Comparison of ENCODE assay signal across 20 cellular contexts in genomic region chr4:149291463-149291862, GRCh38.
DNase-seq lines count a peak whose midpoint lies in the region; ATAC-seq and TF ChIP-seq lines count a peak whose summit lies in the region.
"Had no signal": no experiment of that assay in that cellular context is flagged by ENCODE, and none has a peak within 500 bp of the region (broad histone marks: within the 10 kb centered on the region; RNA-seq: fewer than 3 reads in every experiment).

No MANE protein-coding gene starts in this region.

- WGBS in SK-N-SH (ENCODE audit: low lambda C conversion rate), result 0% methylated on average over 1 of the region's 1 CpG
- 3 to 6% methylated on average over 1 of the region's 1 CpG for WGBS in heart right ventricle, 2 donors

- H3K9me2 ChIP-seq in SK-N-SH, result no peaks in the 10 kb centered on the region

- TF ChIP-seq RAD21 in SK-N-SH (IDR thresholded peaks at IDR 0.05; ENCODE audit: low read length), result no peak

- CTCF ChIA-PET in SK-N-SH (lab: Yijun Ruan, JAX), result no interaction called here

- H3F3A ChIP-seq in SK-N-SH (replicated peaks; ENCODE audit: insufficient read depth), result no peaks in the 10 kb centered on the region

- no peaks in the 10 kb centered on the region; a peak in 2 of 4 replicates for H3K4me1 ChIP-seq in SK-N-SH (ENCODE audit: control insufficient read depth in 1 of 2, insufficient read depth in 2 of 2, low read depth in 1 of 2, low read length in 1 of 2)
- H3K4me1 ChIP-seq in heart right ventricle, result peaks cover 0 to 23% (median 0%) of the 10 kb centered on the region in 9 donors

- no peaks in the 10 kb centered on the region for H3K79me2 ChIP-seq in SK-N-SH (ENCODE audit: insufficient read depth)

- H3K27me3 Mint-ChIP-seq in osteocyte (ENCODE audit: unreplicated experiment), result no peaks in the 10 kb centered on the region
- H3K27me3 Mint-ChIP-seq: activated naive CD8-positive, alpha-beta T cell treated with anti-CD3 and anti-CD28 coated beads, Interleukin-2, amount 10 ng/mL, durations not matched to agents 7 days and 5 days had no signal

- no peak overlapping the region for H3K4me2 ChIP-seq in SK-N-SH

- TF ChIP-seq EP300 in SK-N-SH (IDR thresholded peaks at IDR 0.05; ENCODE audit: borderline replicate concordance in 1 of 2, low read depth in 1 of 2, low read length in 1 of 2), result no peak

- H3K4me1 Mint-ChIP-seq in osteocyte (ENCODE audit: unreplicated experiment), result no peaks in the 10 kb centered on the region
- H3K4me1 Mint-ChIP-seq: activated naive CD8-positive, alpha-beta T cell treated with anti-CD3 and anti-CD28 coated beads, Interleukin-2, amount 10 ng/mL, durations not matched to agents 7 days and 5 days had no signal

- H3K27me3 ChIP-seq in SK-N-SH (ENCODE audit: insufficient read depth) (no peaks in the 10 kb centered on the region), heart right ventricle (no peaks in the 10 kb centered on the region)

- ATAC-seq in SK-N-SH treated with all-trans-retinoic acid at 6 μM for 48 hours (no peak), heart right ventricle (peak in 2 of 8 donors; percentile 41 to 62)
- ATAC-seq: CD8-positive, alpha-beta T cell had no signal

- H3K36me3 Mint-ChIP-seq in osteocyte (ENCODE audit: unreplicated experiment), result no peaks in the 10 kb centered on the region
- H3K36me3 Mint-ChIP-seq: activated naive CD8-positive, alpha-beta T cell treated with anti-CD3 and anti-CD28 coated beads, Interleukin-2, amount 10 ng/mL, durations not matched to agents 7 days and 5 days; CD8-positive, alpha-beta T cell had no signal

- no peak overlapping the region for H3K27ac ChIP-seq in SK-N-SH (ENCODE audit: low read depth in 2 of 2, low read length in 1 of 2)
- peak overlapping the region in 1 of 10 donors; percentile 36 for H3K27ac ChIP-seq in heart right ventricle
- H3K27ac ChIP-seq: HL-60, thoracic aorta had no signal

- no peak overlapping the region for H3K4me3 ChIP-seq in SK-N-SH (ENCODE audit: low read depth in 2 of 2, low read length in 1 of 2)
- no peak overlapping the region for H3K4me3 ChIP-seq in heart right ventricle
- H3K4me3 ChIP-seq: thoracic aorta had no signal

- POLR2A ChIA-PET in SK-N-SH (lab: Yijun Ruan, JAX), result no interaction called here

- H3K4me3 Mint-ChIP-seq in osteocyte (ENCODE audit: unreplicated experiment), result no peak overlapping the region
- H3K4me3 Mint-ChIP-seq: activated naive CD8-positive, alpha-beta T cell treated with anti-CD3 and anti-CD28 coated beads, Interleukin-2, amount 10 ng/mL, durations not matched to agents 7 days and 5 days; CD8-positive, alpha-beta T cell had no signal

- H3K9ac ChIP-seq in SK-N-SH, result no peak overlapping the region

- TF ChIP-seq CTCF in SK-N-SH (IDR thresholded peaks at IDR 0.05) (no peak), heart right ventricle (IDR thresholded peaks at IDR 0.05) (no peak), osteocyte (IDR thresholded peaks at IDR 0.05) (no peak)

- intact Hi-C loops in heart right ventricle (cut with DNase I), result no loop called here

- no peaks in the 10 kb centered on the region for H4K20me1 ChIP-seq in SK-N-SH (ENCODE audit: insufficient read depth)

- in situ Hi-C loops in KBM-7 (cut with MboI; ENCODE audit: low pct_unique_long_range_greater_than_20kb, low sequenced_read_pairs), result no loop called here

- H3K9me3 Mint-ChIP-seq in osteocyte (ENCODE audit: unreplicated experiment), result no peaks in the 10 kb centered on the region
- H3K9me3 Mint-ChIP-seq: activated naive CD8-positive, alpha-beta T cell treated with anti-CD3 and anti-CD28 coated beads, Interleukin-2, amount 10 ng/mL, durations not matched to agents 7 days and 5 days; CD8-positive, alpha-beta T cell had no signal

- H2AFZ ChIP-seq in SK-N-SH (ENCODE audit: low read depth), result no peak overlapping the region

- H3K27ac Mint-ChIP-seq in osteocyte (ENCODE audit: unreplicated experiment), result no peak overlapping the region
- H3K27ac Mint-ChIP-seq: activated naive CD8-positive, alpha-beta T cell treated with anti-CD3 and anti-CD28 coated beads, Interleukin-2, amount 10 ng/mL, durations not matched to agents 7 days and 5 days; CD8-positive, alpha-beta T cell had no signal

- DNase-seq in SK-N-SH, result no peak
- DNase-seq in brain pericyte (ENCODE audit: low read depth, low spot score), result peak; percentile 3
- peak; percentile 44 to 65 for DNase-seq in heart right ventricle
- peak; percentile 10 for DNase-seq in smooth muscle cell of the brain vasculature (ENCODE audit: low read depth, low spot score)
- no peak for DNase-seq in Kasumi-1 (lab: John Stamatoyannopoulos, UW)
- DNase-seq in osteocyte (ENCODE audit: extremely low spot score, unreplicated experiment), result no peak
- no peak for DNase-seq in KBM-7
- DNase-seq: 8988T; activated CD4-positive, alpha-beta T cell treated with anti-CD3 and anti-CD28 coated beads for 1 hour; activated naive CD8-positive, alpha-beta T cell treated with anti-CD3 and anti-CD28 coated beads, Interleukin-2, amount 10 ng/mL, durations not matched to agents 7 days and 5 days; CD8-positive, alpha-beta T cell; effector memory CD4-positive, alpha-beta T cell; hippocampal formation; NCI-H2227 treated with DMSO at 0.1 percent for 48 hours; occipital lobe; OCI-M1; stimulated activated CD4-positive, alpha-beta T cell treated with anti-CD3 and anti-CD28 coated beads, Interleukin-15, amount 100 ng/mL, for 24 hours had no signal

- no peaks in the 10 kb centered on the region for H3K9me3 ChIP-seq in SK-N-SH
- peaks cover 0 to 33% (median 2%) of the 10 kb centered on the region in 11 donors for H3K9me3 ChIP-seq in heart right ventricle
- H3K9me3 ChIP-seq: thoracic aorta had no signal

- H3K36me3 ChIP-seq in SK-N-SH (replicated peaks in 1 of 2; ENCODE audit: control insufficient read depth in 1 of 2, insufficient read depth in 2 of 2, low read length in 1 of 2) (no peaks in the 10 kb centered on the region), heart right ventricle (no peaks in the 10 kb centered on the region)
- H3K36me3 ChIP-seq: thoracic aorta had no signal

TF ChIP-seq in SK-N-SH treated with all-trans-retinoic acid at 6 μM for 48 hours, 23 proteins besides CTCF, POLR2A, EP300 and RAD21:
- TF ChIP-seq, protein P1, sequence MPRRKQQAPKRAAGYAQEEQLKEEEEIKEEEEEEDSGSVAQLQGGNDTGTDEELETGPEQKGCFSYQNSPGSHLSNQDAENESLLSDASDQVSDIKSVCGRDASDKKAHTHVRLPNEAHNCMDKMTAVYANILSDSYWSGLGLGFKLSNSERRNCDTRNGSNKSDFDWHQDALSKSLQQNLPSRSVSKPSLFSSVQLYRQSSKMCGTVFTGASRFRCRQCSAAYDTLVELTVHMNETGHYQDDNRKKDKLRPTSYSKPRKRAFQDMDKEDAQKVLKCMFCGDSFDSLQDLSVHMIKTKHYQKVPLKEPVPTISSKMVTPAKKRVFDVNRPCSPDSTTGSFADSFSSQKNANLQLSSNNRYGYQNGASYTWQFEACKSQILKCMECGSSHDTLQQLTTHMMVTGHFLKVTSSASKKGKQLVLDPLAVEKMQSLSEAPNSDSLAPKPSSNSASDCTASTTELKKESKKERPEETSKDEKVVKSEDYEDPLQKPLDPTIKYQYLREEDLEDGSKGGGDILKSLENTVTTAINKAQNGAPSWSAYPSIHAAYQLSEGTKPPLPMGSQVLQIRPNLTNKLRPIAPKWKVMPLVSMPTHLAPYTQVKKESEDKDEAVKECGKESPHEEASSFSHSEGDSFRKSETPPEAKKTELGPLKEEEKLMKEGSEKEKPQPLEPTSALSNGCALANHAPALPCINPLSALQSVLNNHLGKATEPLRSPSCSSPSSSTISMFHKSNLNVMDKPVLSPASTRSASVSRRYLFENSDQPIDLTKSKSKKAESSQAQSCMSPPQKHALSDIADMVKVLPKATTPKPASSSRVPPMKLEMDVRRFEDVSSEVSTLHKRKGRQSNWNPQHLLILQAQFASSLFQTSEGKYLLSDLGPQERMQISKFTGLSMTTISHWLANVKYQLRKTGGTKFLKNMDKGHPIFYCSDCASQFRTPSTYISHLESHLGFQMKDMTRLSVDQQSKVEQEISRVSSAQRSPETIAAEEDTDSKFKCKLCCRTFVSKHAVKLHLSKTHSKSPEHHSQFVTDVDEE (CRISPR knock-in tag; IDR thresholded peaks at IDR 0.05), result no peak
- TF ChIP-seq ISL1 (CRISPR knock-in tag; IDR thresholded peaks at IDR 0.05), result peak; percentile 41; the same call in 1 of the 2 replicates
TF ChIP-seq in SK-N-SH treated with all-trans-retinoic acid at 6 μM for 48 hours: peak in this region for 1.

TF ChIP-seq in SK-N-SH, 30 proteins besides CTCF, POLR2A, EP300 and RAD21:
- no peak for TF ChIP-seq ZBTB33 (IDR thresholded peaks at IDR 0.05; ENCODE audit: borderline replicate concordance, low read depth)

Comparison
In these comparisons a context has a peak if more than half of its experiments do, and no peak if none do; other contexts are left out.
1. DNase-seq: peak in brain pericyte (single experiment), heart right ventricle (2 of 2) and smooth muscle cell of the brain vasculature (single experiment); none in SK-N-SH (single experiment), Kasumi-1 (0 of 2), osteocyte (single experiment) and KBM-7 (single experiment).